6 cellular contexts compared by ENCODE assay signal in genomic region chr9:1986341-1986740, GRCh38.
"Had no signal": no experiment of that assay in that cellular context is flagged by ENCODE, and none has a peak within 500 bp of the region (broad histone marks: within the 10 kb centered on the region; RNA-seq: fewer than 3 reads in every experiment).

No MANE protein-coding gene starts in this region.

- ATAC-seq: K562 had no signal

- FAIRE-seq: HTR-8/SVneo, K562 had no signal

- H3K27ac ChIP-seq: HL-60 had no signal

- H3K4me3 ChIP-seq: K562 had no signal

- DNase-seq: IMR-90, KBM-7, KG1 had no signal
